In genomic region chr22:42939941-42940653, GRCh38 we compare ENCODE assay signal across 7 cellular contexts.
DNase-seq lines count a peak whose midpoint lies in the region; ATAC-seq and TF ChIP-seq lines count a peak whose summit lies in the region.

No MANE protein-coding gene starts in this region.

- peak overlapping the region; percentile 10; the same call in 1 of the 2 replicates for H4K91ac ChIP-seq in IMR-90 (ENCODE audit: insufficient read depth, low read depth, low read length)

- peak overlapping the region; percentile 43 for H2BK5ac ChIP-seq in IMR-90 (ENCODE audit: low read depth, low read length, poor library complexity, severe bottlenecking)

- TF ChIP-seq CTCF in IMR-90 (conservative IDR thresholded peaks at IDR 0.05; ENCODE audit: low read depth, low read length), result no peak
- no peak for TF ChIP-seq CTCF in left lung (IDR thresholded peaks at IDR 0.05)
- no peak for TF ChIP-seq CTCF in upper lobe of right lung (IDR thresholded peaks at IDR 0.05)

- TF ChIP-seq POLR2A in IMR-90 (IDR thresholded peaks at IDR 0.05; ENCODE audit: low read depth, low read length), result no peak

- no peak overlapping the region for H2AK9ac ChIP-seq in IMR-90 (replicated peaks; ENCODE audit: low read depth, low read length, poor library complexity)

- peaks cover 30 to 87% of the 10 kb centered on the region in 2 experiments for H3K79me1 ChIP-seq in IMR-90 (ENCODE audit: low read depth in 1 of 2, low read length in 2 of 2)

- no peak overlapping the region for H3K18ac ChIP-seq in IMR-90 (ENCODE audit: low read depth, low read length)

- intact Hi-C loops in IMR-90 (cut with micrococcal nuclease), result no loop called here
- intact Hi-C loops in left lung (cut with DNase I), result no loop called here
- intact Hi-C loops in upper lobe of right lung (cut with DNase I), result no loop called here

- peak overlapping the region in 1 of 2 experiments; percentile 39; a peak in 1 of 4 replicates for H4K8ac ChIP-seq in IMR-90 (ENCODE audit: low read depth in 2 of 2, low read length in 2 of 2)

- H3K4me1 ChIP-seq in IMR-90 (ENCODE audit: control insufficient read depth, insufficient read depth, low read length) (peaks cover 32% of the 10 kb centered on the region), left lung (peaks cover 38 to 82% of the 10 kb centered on the region in 2 donors), upper lobe of right lung (peaks cover 45% of the 10 kb centered on the region)

- no peak overlapping the region for H3K9ac ChIP-seq in IMR-90 (ENCODE audit: low read depth, low read length)

- H2BK15ac ChIP-seq in IMR-90 (ENCODE audit: low read depth, low read length), result peak overlapping the region; percentile 3; the same call in 1 of the 3 replicates

- H3K4ac ChIP-seq in IMR-90 (ENCODE audit: low read depth, low read length), result peak overlapping the region; percentile 77

- no peaks in the 10 kb centered on the region for H3K9me3 ChIP-seq in IMR-90 (ENCODE audit: control insufficient read depth, insufficient read depth, low read length)
- H3K9me3 ChIP-seq in left lung, result no peaks in the 10 kb centered on the region
- H3K9me3 ChIP-seq in upper lobe of right lung, result no peaks in the 10 kb centered on the region

- H2AFZ ChIP-seq in IMR-90 (replicated peaks; ENCODE audit: low read length, poor library complexity), result no peak overlapping the region

- BruUV-seq in IMR-90 (replicated peaks; lab: Mats Ljungman, UMichigan), result no TSS peak

- no peak overlapping the region for H2BK120ac ChIP-seq in IMR-90 (ENCODE audit: low read depth, low read length)

- peak overlapping the region; percentile 59; the same call in 1 of the 2 replicates for H3K14ac ChIP-seq in IMR-90 (replicated peaks; ENCODE audit: low read depth, low read length)

- H4K20me1 ChIP-seq in IMR-90 (ENCODE audit: insufficient read depth, low read length), result peaks cover 45% of the 10 kb centered on the region

- no peak for TF ChIP-seq RAD21 in IMR-90 (IDR thresholded peaks at IDR 0.05; ENCODE audit: low read length)

- POLR2A ChIA-PET in IMR-90 (lab: Charles Lee; ENCODE audit: unreplicated experiment), result no interaction called here

- dilution Hi-C loops in IMR-90 (cut with HindIII; ENCODE audit: low sequenced_read_pairs, unreplicated experiment), result no loop called here

- H3K27ac ChIP-seq in IMR-90 (ENCODE audit: insufficient read depth, low read length) (peak overlapping the region; percentile 43), left lung (peak overlapping the region; percentile 72 to 77), upper lobe of right lung (peak overlapping the region; percentile 37)

- in situ Hi-C loops in IMR-90 (cut with MboI; ENCODE audit: low sequenced_read_pairs), result no loop called here

- ATAC-seq in IMR-90 (ENCODE audit: low read depth), result peak; percentile 80
- ATAC-seq in left lung, result peak; percentile 72
- peak; percentile 77 for ATAC-seq in upper lobe of right lung
- no peak for ATAC-seq in HG03460 (IDR thresholded peaks at IDR 0.05; ENCODE audit: unreplicated experiment)
- ATAC-seq in HG02884 (IDR thresholded peaks at IDR 0.05; ENCODE audit: unreplicated experiment), result no peak
- no peak for ATAC-seq in GM18502 (IDR thresholded peaks at IDR 0.05; ENCODE audit: poor library complexity, unreplicated experiment)

- H2AK5ac ChIP-seq in IMR-90 (ENCODE audit: low read depth, low read length), result peak overlapping the region; percentile 52

- DNase-seq in IMR-90 (peak; percentile 90), brain pericyte (ENCODE audit: low read depth, low spot score) (peak; percentile 70), left lung (no peak), upper lobe of right lung (peak; percentile 68)

- peaks cover 39% of the 10 kb centered on the region for H3K9me1 ChIP-seq in IMR-90 (ENCODE audit: insufficient read depth, low read length)

- no peaks in the 10 kb centered on the region for H3K36me3 ChIP-seq in IMR-90 (ENCODE audit: control insufficient read depth, insufficient read depth, low read length)
- H3K36me3 ChIP-seq in left lung, result no peaks in the 10 kb centered on the region
- H3K36me3 ChIP-seq in upper lobe of right lung, result no peaks in the 10 kb centered on the region

- H3K27me3 ChIP-seq in IMR-90 (ENCODE audit: control insufficient read depth, insufficient read depth, low read length), result no peaks in the 10 kb centered on the region
- H3K27me3 ChIP-seq in left lung, result no peaks in the 10 kb centered on the region
- H3K27me3 ChIP-seq in upper lobe of right lung, result no peaks in the 10 kb centered on the region

- H3K4me2 ChIP-seq in IMR-90 (ENCODE audit: low read depth, low read length), result peak overlapping the region; percentile 57; the same call in 1 of the 2 replicates

- WGBS in IMR-90 (ENCODE audit: extremely low coverage in 2 of 2, insufficient read length in 1 of 2), 2 experiments, result no CpG with 5 or more reads among the region's 12 CpGs

- peak overlapping the region; percentile 64; the same call in 1 of the 2 replicates for H2BK20ac ChIP-seq in IMR-90 (ENCODE audit: low read depth, low read length)

- no peak overlapping the region for H3K56ac ChIP-seq in IMR-90 (ENCODE audit: extremely low read depth, insufficient read depth, low read length)

- CTCF ChIA-PET in IMR-90 (lab: Yijun Ruan, JAX), result interaction anchor here (0.6 kb wide), 1 partner anchor 15 kb away, joined by 3 read pairs; no protein-coding TSS in a partner anchor

- no peak overlapping the region for H4K5ac ChIP-seq in IMR-90 (ENCODE audit: low read depth, low read length)

- no peak overlapping the region for H3K4me3 ChIP-seq in IMR-90 (ENCODE audit: insufficient read depth, low read depth, low read length)
- H3K4me3 ChIP-seq in left lung, result no peak overlapping the region
- H3K4me3 ChIP-seq in upper lobe of right lung, result no peak overlapping the region

- H3K23ac ChIP-seq in IMR-90 (ENCODE audit: low read depth, low read length), result no peak overlapping the region

TF ChIP-seq in IMR-90, 13 proteins besides CTCF, POLR2A, EP300 and RAD21:
- TF ChIP-seq RCOR1 (IDR thresholded peaks at IDR 0.05; ENCODE audit: insufficient replicate concordance, low read length) (no peak), RFX5 (IDR thresholded peaks at IDR 0.05; ENCODE audit: low read depth, low read length) (no peak), MAFK (IDR thresholded peaks at IDR 0.05; ENCODE audit: low read depth, low read length) (0 out of 2 replicates have a peak, but pooled peaks have one; percentile 24), MXI1 (IDR thresholded peaks at IDR 0.05; ENCODE audit: borderline replicate concordance, low read depth, low read length) (peak; percentile 73), CHD1 (IDR thresholded peaks at IDR 0.05; ENCODE audit: low read depth, low read length) (no peak), SMC3 (IDR thresholded peaks at IDR 0.05; ENCODE audit: low read depth, low read length) (no peak), FOS (IDR thresholded peaks at IDR 0.05; ENCODE audit: low read depth, low read length) (peak; percentile 83), MAZ (IDR thresholded peaks at IDR 0.05; ENCODE audit: borderline replicate concordance, low read depth, low read length) (no peak), BHLHE40 (IDR thresholded peaks at IDR 0.05; ENCODE audit: low read depth, low read length) (peak; percentile 69), CEBPB (IDR thresholded peaks at IDR 0.05; ENCODE audit: low read depth, low read length) (peak; percentile 58; the same call in 1 of the 2 replicates), NFE2L2 (IDR thresholded peaks at IDR 0.05; ENCODE audit: low read depth, low read length) (no peak)
- TF ChIP-seq, protein P1, sequence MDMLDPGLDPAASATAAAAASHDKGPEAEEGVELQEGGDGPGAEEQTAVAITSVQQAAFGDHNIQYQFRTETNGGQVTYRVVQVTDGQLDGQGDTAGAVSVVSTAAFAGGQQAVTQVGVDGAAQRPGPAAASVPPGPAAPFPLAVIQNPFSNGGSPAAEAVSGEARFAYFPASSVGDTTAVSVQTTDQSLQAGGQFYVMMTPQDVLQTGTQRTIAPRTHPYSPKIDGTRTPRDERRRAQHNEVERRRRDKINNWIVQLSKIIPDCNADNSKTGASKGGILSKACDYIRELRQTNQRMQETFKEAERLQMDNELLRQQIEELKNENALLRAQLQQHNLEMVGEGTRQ (IDR thresholded peaks at IDR 0.05; ENCODE audit: low read depth, low read length), result no peak
- TF ChIP-seq, protein P2, sequence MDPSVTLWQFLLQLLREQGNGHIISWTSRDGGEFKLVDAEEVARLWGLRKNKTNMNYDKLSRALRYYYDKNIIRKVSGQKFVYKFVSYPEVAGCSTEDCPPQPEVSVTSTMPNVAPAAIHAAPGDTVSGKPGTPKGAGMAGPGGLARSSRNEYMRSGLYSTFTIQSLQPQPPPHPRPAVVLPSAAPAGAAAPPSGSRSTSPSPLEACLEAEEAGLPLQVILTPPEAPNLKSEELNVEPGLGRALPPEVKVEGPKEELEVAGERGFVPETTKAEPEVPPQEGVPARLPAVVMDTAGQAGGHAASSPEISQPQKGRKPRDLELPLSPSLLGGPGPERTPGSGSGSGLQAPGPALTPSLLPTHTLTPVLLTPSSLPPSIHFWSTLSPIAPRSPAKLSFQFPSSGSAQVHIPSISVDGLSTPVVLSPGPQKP (IDR thresholded peaks at IDR 0.05; ENCODE audit: borderline replicate concordance, low read depth, low read length), result no peak

Comparison
In these comparisons a context has a peak if more than half of its experiments do, and no peak if none do; other contexts are left out.
1. ATAC-seq: peak in IMR-90 (single experiment), left lung (single experiment) and upper lobe of right lung (single experiment); none in HG03460 (single experiment), HG02884 (single experiment) and GM18502 (single experiment).
2. DNase-seq: peak in IMR-90 (single experiment), brain pericyte (single experiment) and upper lobe of right lung (single experiment); none in left lung (0 of 2).
3. Peak in every context shown above with its lines, with median percentiles within 50 percentile points of each other: H3K27ac ChIP-seq.